ENCODE assay signal across 8 cellular contexts in the genomic region with DNA sequence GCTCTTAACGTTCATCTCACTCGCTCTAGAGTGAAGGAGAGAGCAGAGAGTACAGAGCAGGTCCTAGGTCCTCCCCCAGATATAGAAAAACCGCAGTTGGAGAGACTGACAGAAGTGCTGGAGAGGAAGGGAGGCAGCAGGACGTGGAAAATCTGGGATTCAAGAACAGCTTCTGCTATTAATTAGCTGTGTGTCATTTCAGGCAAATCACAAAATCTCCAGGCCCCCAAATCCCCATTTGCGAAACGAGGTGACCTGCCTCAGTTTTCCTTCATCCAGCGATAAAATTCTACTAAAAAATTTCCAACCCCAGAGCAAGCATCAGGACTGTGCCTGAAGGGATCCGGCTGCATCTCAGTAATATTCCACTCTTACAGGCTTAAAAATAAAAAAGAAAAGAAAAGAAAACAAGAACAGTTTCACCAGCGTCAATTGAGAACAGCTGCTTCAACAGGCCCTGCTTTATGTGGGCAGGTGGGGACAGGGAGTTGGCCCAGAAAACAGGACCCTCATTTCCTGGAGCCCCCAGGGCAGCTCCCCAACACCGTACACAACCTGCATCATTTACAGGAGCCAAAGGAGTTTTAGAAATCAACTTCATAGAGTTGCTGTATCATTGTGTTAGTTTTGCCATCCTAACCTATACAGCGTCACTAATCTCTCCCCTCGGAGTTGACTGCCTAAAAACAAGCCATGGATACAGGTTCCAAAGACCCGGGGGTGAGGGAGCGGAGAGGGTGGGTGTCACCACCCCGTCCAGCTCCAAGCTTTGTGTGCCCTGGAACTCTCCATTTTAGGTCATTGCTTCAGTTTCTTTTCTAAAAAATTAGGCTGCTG. TPM values are rescaled to one million over a fixed set of nuclear protein-coding genes. Genes with fewer than 3 reads are reported as not detected.
DNase-seq lines count a peak whose midpoint lies in the region; ATAC-seq and TF ChIP-seq lines count a peak whose summit lies in the region.

No MANE protein-coding gene starts in this region.

- H3K9me3 Mint-ChIP-seq in activated naive CD4-positive, alpha-beta T cell treated with anti-CD3 and anti-CD28 coated beads, Interleukin-2, amount 50 U/mL, for 72 hours, result peaks cover 0 to 3% of the 10 kb centered on the region in 2 donors
- H3K9me3 Mint-ChIP-seq in chondrocyte (ENCODE audit: low read depth), result no peaks in the 10 kb centered on the region

- peak overlapping the region; percentile 98 to 99 for H3K27ac ChIP-seq in aorta (ENCODE audit: low read depth in 1 of 2, low read length in 2 of 2)

- H3K27me3 ChIP-seq in mononuclear cell (ENCODE audit: insufficient read depth, low read length), result no peaks in the 10 kb centered on the region
- H3K27me3 ChIP-seq in aorta (ENCODE audit: control insufficient read depth in 1 of 2, insufficient read depth in 2 of 2, low read length in 1 of 2), result peaks cover 0 to 2% of the 10 kb centered on the region in 2 donors

- no peak for TF ChIP-seq CTCF in chondrocyte (IDR thresholded peaks at IDR 0.05)

- H3K4me1 ChIP-seq in mononuclear cell (ENCODE audit: insufficient read depth, low read length) (peaks cover 57% of the 10 kb centered on the region), aorta (ENCODE audit: control insufficient read depth in 1 of 2, insufficient read depth in 2 of 2, low read length in 2 of 2) (peaks cover 0 to 2% of the 10 kb centered on the region in 2 donors)

- H3K9me3 ChIP-seq in mononuclear cell (ENCODE audit: low read depth, low read length), result no peaks in the 10 kb centered on the region
- no peaks in the 10 kb centered on the region for H3K9me3 ChIP-seq in aorta (ENCODE audit: control insufficient read depth, low read length)

- ATAC-seq in activated naive CD4-positive, alpha-beta T cell treated with anti-CD3 and anti-CD28 coated beads, Interleukin-2, amount 50 U/mL, for 72 hours, result peak; percentile 0 to 16
- ATAC-seq in aorta (ENCODE audit: low FRiP score), result no peak

- intact Hi-C loops in aorta (cut with DNase I), result no loop called here

- DNase-seq in activated naive CD4-positive, alpha-beta T cell treated with anti-CD3 and anti-CD28 coated beads, Interleukin-2, amount 50 U/mL, for 72 hours (ENCODE audit: low spot score in 2 of 2), result no peak
- DNase-seq in activated naive CD4-positive, alpha-beta T cell (lab: John Stamatoyannopoulos, UW), result no peak
- DNase-seq in NCI-H1092 treated with DMSO at 0.1 percent for 48 hours (lab: John Stamatoyannopoulos, UW), result peak; percentile 92
- DNase-seq in chondrocyte (ENCODE audit: low spot score), result peak; percentile 46
- peak; percentile 41 to 49 for DNase-seq in aorta
- no peak for DNase-seq in activated effector memory CD4-positive, alpha-beta T cell treated with anti-CD3 and anti-CD28 coated beads, Interleukin-2, amount 50 U/mL, for 16 hours
- no peak for DNase-seq in stimulated activated CD4-positive, alpha-beta T cell treated with anti-CD3 and anti-CD28 coated beads, Interleukin-1b, Interleukin-23, amount 100 ng/mL, for 48 hours

- H3K4me1 Mint-ChIP-seq in chondrocyte (ENCODE audit: low read depth), result peaks cover 53% of the 10 kb centered on the region

- peaks cover 6% of the 10 kb centered on the region in 2 donors for H3K36me3 Mint-ChIP-seq in activated naive CD4-positive, alpha-beta T cell treated with anti-CD3 and anti-CD28 coated beads, Interleukin-2, amount 50 U/mL, for 72 hours
- no peaks in the 10 kb centered on the region for H3K36me3 Mint-ChIP-seq in chondrocyte (ENCODE audit: low read depth)

- 5 to 6% methylated on average over 15 of the region's 15 CpGs for WGBS in aorta, 2 donors

- peak overlapping the region; percentile 59 for H3K4me3 Mint-ChIP-seq in chondrocyte (ENCODE audit: unreplicated experiment)

- H3K36me3 ChIP-seq in aorta (ENCODE audit: control insufficient read depth in 1 of 2, insufficient read depth in 2 of 2, low read length in 1 of 2), result peaks cover 0 to 3% of the 10 kb centered on the region in 2 donors

- H3K27me3 Mint-ChIP-seq in chondrocyte (ENCODE audit: low read depth), result no peaks in the 10 kb centered on the region

- H3K4me3 ChIP-seq in mononuclear cell (ENCODE audit: low read length), result peak overlapping the region; percentile 17
- peak overlapping the region in 1 of 2 donors; percentile 27 for H3K4me3 ChIP-seq in aorta (ENCODE audit: low read length in 2 of 2)

- no peak overlapping the region for H3K27ac Mint-ChIP-seq in activated naive CD4-positive, alpha-beta T cell treated with anti-CD3 and anti-CD28 coated beads, Interleukin-2, amount 50 U/mL, for 72 hours
- no peak overlapping the region for H3K27ac Mint-ChIP-seq in chondrocyte (ENCODE audit: unreplicated experiment)

RNA-seq across cellular contexts. Expression of a gene that starts 2.3 kb away (rescaled TPM):
- total RNA-seq in activated naive CD4-positive, alpha-beta T cell treated with anti-CD3 and anti-CD28 coated beads, Interleukin-2, amount 50 U/mL, for 72 hours, result over 10,000 TPM in 1 of 2 donors, 1,000 to 10,000 TPM in 1; 7,127 to 16,609 TPM
- 11,810 to 14,376 TPM (median 12,130 TPM) in 3 replicates for total RNA-seq in chondrocyte
- 22,943 TPM for total RNA-seq in mononuclear cell
- total RNA-seq in aorta, result over 10,000 TPM; 16,103 to 18,225 TPM
- 100 to 1,000 TPM; 228 to 370 TPM for polyA plus RNA-seq in aorta

RNA-seq across cellular contexts. Expression of a gene that starts 28.4 kb away (rescaled TPM):
- 10 to 100 TPM; 74.3 to 93.2 TPM for total RNA-seq in activated naive CD4-positive, alpha-beta T cell treated with anti-CD3 and anti-CD28 coated beads, Interleukin-2, amount 50 U/mL, for 72 hours
- total RNA-seq in chondrocyte (108 to 123 TPM (median 120 TPM) in 3 replicates), mononuclear cell (36.4 TPM), aorta (10 to 100 TPM; 74.0 to 74.4 TPM)
- polyA plus RNA-seq in aorta, result 10 to 100 TPM; 31.3 to 98.9 TPM

Comparison
In these comparisons a context has a peak if more than half of its experiments do, and no peak if none do; other contexts are left out.
1. DNase-seq: peak in NCI-H1092 treated with DMSO at 0.1 percent for 48 hours (single experiment), chondrocyte (single experiment) and aorta (2 of 2); none in activated naive CD4-positive, alpha-beta T cell treated with anti-CD3 and anti-CD28 coated beads, Interleukin-2, amount 50 U/mL, for 72 hours (0 of 2), activated naive CD4-positive, alpha-beta T cell (0 of 4), activated effector memory CD4-positive, alpha-beta T cell treated with anti-CD3 and anti-CD28 coated beads, Interleukin-2, amount 50 U/mL, for 16 hours (single experiment) and stimulated activated CD4-positive, alpha-beta T cell treated with anti-CD3 and anti-CD28 coated beads, Interleukin-1b, Interleukin-23, amount 100 ng/mL, for 48 hours (single experiment).